27 cellular contexts compared by ENCODE assay signal in genomic region chr10:34251177-34251576, GRCh38.
"Had no signal": no experiment of that assay in that cellular context is flagged by ENCODE, and none has a peak within 500 bp of the region (broad histone marks: within the 10 kb centered on the region; RNA-seq: fewer than 3 reads in every experiment).

No MANE protein-coding gene starts in this region.

- H3K36me3 Mint-ChIP-seq: activated naive CD4-positive, alpha-beta T cell treated with anti-CD3 and anti-CD28 coated beads, Interleukin-2, amount 50 U/mL, for 24 hours; activated naive CD8-positive, alpha-beta T cell treated with anti-CD3 and anti-CD28 coated beads, Interleukin-2, amount 10 ng/mL, durations not matched to agents 7 days and 5 days had no signal

- H3K9me3 ChIP-seq: body of pancreas, breast epithelium, SJCRH30 had no signal

- H3K27me3 ChIP-seq: body of pancreas, breast epithelium, SJCRH30 had no signal

- H3K27ac Mint-ChIP-seq: activated CD4-positive, alpha-beta T cell treated with anti-CD3 and anti-CD28 coated beads, Interleukin-2, amount 10 ng/mL, durations not matched to agents 7 days and 5 days; activated CD8-positive, alpha-beta T cell treated with anti-CD3 and anti-CD28 coated beads, Interleukin-2, amount 10 ng/mL, durations not matched to agents 7 days and 5 days; activated naive CD4-positive, alpha-beta T cell treated with anti-CD3 and anti-CD28 coated beads, Interleukin-2, amount 50 U/mL, for 24 hours; activated naive CD8-positive, alpha-beta T cell treated with anti-CD3 and anti-CD28 coated beads, Interleukin-2, amount 10 ng/mL, durations not matched to agents 7 days and 5 days; activated T-cell treated with anti-CD3 and anti-CD28 coated beads, Interleukin-2, amount 50 U/mL, for 24 hours had no signal

- H3K36me3 ChIP-seq: SJCRH30, WERI-Rb-1 had no signal

- H3K4me1 ChIP-seq: body of pancreas, breast epithelium had no signal

- H3K4me3 Mint-ChIP-seq: activated CD4-positive, alpha-beta T cell treated with anti-CD3 and anti-CD28 coated beads, Interleukin-2, amount 10 ng/mL, durations not matched to agents 7 days and 5 days; activated CD8-positive, alpha-beta T cell treated with anti-CD3 and anti-CD28 coated beads, Interleukin-2, amount 10 ng/mL, durations not matched to agents 7 days and 5 days; activated naive CD4-positive, alpha-beta T cell treated with anti-CD3 and anti-CD28 coated beads, Interleukin-2, amount 50 U/mL, for 24 hours; activated naive CD8-positive, alpha-beta T cell treated with anti-CD3 and anti-CD28 coated beads, Interleukin-2, amount 10 ng/mL, durations not matched to agents 7 days and 5 days; activated T-cell treated with anti-CD3 and anti-CD28 coated beads, Interleukin-2, amount 50 U/mL, for 24 hours had no signal

- ATAC-seq: activated CD8-positive, alpha-beta T cell treated with anti-CD3 and anti-CD28 coated beads, Interleukin-2, amount 10 ng/mL, durations not matched to agents 7 days and 5 days; body of pancreas; Panc1 had no signal

- DNase-seq: activated CD4-positive, alpha-beta T cell treated with anti-CD3 and anti-CD28 coated beads for 1 hour; activated CD4-positive, alpha-beta T cell treated with anti-CD3 and anti-CD28 coated beads, Interleukin-2, amount 10 ng/mL, durations not matched to agents 7 days and 5 days; activated CD4-positive, alpha-beta T cell treated with anti-CD3 and anti-CD28 coated beads, Interleukin-2, amount 50 U/mL, for 48 hours; activated CD4-positive, CD25-positive, alpha-beta regulatory T cell; activated CD8-positive, alpha-beta T cell treated with anti-CD3 and anti-CD28 coated beads, Interleukin-2, amount 10 ng/mL, durations not matched to agents 7 days and 5 days; activated effector memory CD4-positive, alpha-beta T cell treated with Interleukin-2 at 50 U/mL for 16 hours; activated naive CD8-positive, alpha-beta T cell treated with anti-CD3 and anti-CD28 coated beads, Interleukin-2, amount 10 ng/mL, durations not matched to agents 7 days and 5 days; activated T-cell treated with anti-CD3 and anti-CD28 coated beads, Interleukin-2, amount 50 U/mL, for 24 hours; amygdala; body of pancreas; NCI-H1092 treated with DMSO at 0.1 percent for 48 hours; NCI-H146; NCI-H187; NCI-H2081; NCI-H2171 treated with DMSO at 0.1 percent for 48 hours; NCI-H2227 treated with DMSO at 0.1 percent for 48 hours; NCI-H446; NCI-H526 treated with DMSO at 0.1 percent for 48 hours; NCI-H774; SHP77; SJCRH30; T1000; WERI-Rb-1 had no signal

- H3K9me3 Mint-ChIP-seq: activated CD4-positive, alpha-beta T cell treated with anti-CD3 and anti-CD28 coated beads, Interleukin-2, amount 10 ng/mL, durations not matched to agents 7 days and 5 days; activated naive CD4-positive, alpha-beta T cell treated with anti-CD3 and anti-CD28 coated beads, Interleukin-2, amount 50 U/mL, for 24 hours; activated naive CD8-positive, alpha-beta T cell treated with anti-CD3 and anti-CD28 coated beads, Interleukin-2, amount 10 ng/mL, durations not matched to agents 7 days and 5 days; activated T-cell treated with anti-CD3 and anti-CD28 coated beads, Interleukin-2, amount 50 U/mL, for 24 hours had no signal

- H3K4me1 Mint-ChIP-seq: activated CD4-positive, alpha-beta T cell treated with anti-CD3 and anti-CD28 coated beads, Interleukin-2, amount 10 ng/mL, durations not matched to agents 7 days and 5 days had no signal

- H3K27ac ChIP-seq: body of pancreas, breast epithelium, SJCRH30, SK-N-MC, WERI-Rb-1 had no signal

- H3K27me3 Mint-ChIP-seq: activated CD4-positive, alpha-beta T cell treated with anti-CD3 and anti-CD28 coated beads, Interleukin-2, amount 10 ng/mL, durations not matched to agents 7 days and 5 days; activated naive CD4-positive, alpha-beta T cell treated with anti-CD3 and anti-CD28 coated beads, Interleukin-2, amount 50 U/mL, for 24 hours; activated naive CD8-positive, alpha-beta T cell treated with anti-CD3 and anti-CD28 coated beads, Interleukin-2, amount 10 ng/mL, durations not matched to agents 7 days and 5 days; activated T-cell treated with anti-CD3 and anti-CD28 coated beads, Interleukin-2, amount 50 U/mL, for 24 hours had no signal

- H3K4me3 ChIP-seq: body of pancreas, breast epithelium, SJCRH30, SK-N-MC had no signal
